In the genomic region with DNA sequence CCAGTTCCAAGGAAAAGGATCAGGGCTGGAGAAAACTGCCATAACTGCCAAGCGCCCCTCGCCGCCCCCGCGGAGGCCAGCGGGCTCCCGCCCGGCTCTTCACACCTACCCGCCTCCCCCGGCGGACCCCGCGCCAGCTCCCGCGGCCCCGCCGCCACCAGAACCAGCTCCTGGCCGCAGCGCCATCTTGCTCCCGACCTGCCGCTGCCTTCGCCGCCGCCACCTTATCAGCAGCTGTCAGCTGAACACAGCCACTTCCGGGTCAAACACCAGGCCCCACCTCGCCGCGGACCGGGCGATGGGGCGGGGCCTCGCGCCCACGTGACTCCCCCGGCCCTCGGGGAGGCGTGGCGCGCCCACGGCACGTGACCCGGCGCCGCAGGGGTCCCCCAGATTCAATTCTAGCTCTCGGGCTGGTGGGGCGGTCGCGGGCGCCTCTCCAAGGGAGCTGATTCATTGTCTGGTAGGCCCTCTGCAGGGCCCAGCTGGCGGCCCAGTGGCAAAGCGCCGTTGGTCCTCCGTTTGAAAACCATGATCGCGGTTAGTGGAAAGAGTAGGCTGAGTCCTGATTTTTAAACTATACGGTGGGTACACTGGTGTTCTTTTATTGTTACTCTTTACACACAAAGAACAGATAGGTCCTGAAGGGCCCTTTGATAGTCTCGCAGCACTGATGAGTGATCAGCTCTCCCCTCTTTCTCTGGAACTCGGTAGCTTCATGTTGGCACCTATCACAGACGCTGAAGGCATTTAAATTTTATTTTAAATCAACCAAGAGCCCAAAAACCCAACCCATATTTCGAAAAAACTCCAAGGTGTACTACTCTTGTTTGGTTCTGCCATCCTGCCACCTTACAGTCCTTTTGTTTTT, we compare ENCODE assay signal across 8 cellular contexts. TPM values are rescaled to one million over a fixed set of nuclear protein-coding genes. Genes with fewer than 3 reads are reported as not detected.
DNase-seq lines count a peak whose midpoint lies in the region; ATAC-seq and TF ChIP-seq lines count a peak whose summit lies in the region.

TSS of gene SYNRG (minus strand) at position 249 of the 871 bp plus-strand sequence. CDS start at position 186, 63 bp downstream.

- peak within 1 kb of the TSS; percentile 91 to 97 (median 94) for H3K4me3 ChIP-seq in right lobe of liver

- TF ChIP-seq POLR2A in right lobe of liver (IDR thresholded peaks at IDR 0.05): peak; percentile 86

- WGBS in right lobe of liver (ENCODE audit: insufficient coverage, low coverage, low lambda C conversion rate, missing lambda C conversion rate): 1% methylated on average over 25 of the region's 60 CpGs

- peak within 1 kb of the TSS; percentile 76 to 95 (median 91) for H3K27ac Mint-ChIP-seq in CD14-positive monocyte

- peak; percentile 23 for TF ChIP-seq CTCF in CD14-positive monocyte (IDR thresholded peaks at IDR 0.05)
- TF ChIP-seq CTCF in right lobe of liver (IDR thresholded peaks at IDR 0.05): peak in 3 of 4 donors; percentile 25 to 38 (median 27)

- H3K4me3 Mint-ChIP-seq in CD14-positive monocyte: peak within 1 kb of the TSS; percentile 88 to 91

- no peaks in the 10 kb centered on the region for H3K27me3 Mint-ChIP-seq in CD14-positive monocyte (ENCODE audit: low read depth in 3 of 3)

- peaks cover 0 to 3% (median 0%) of the 10 kb centered on the region in 4 donors for H3K4me1 ChIP-seq in right lobe of liver

- H3K9me3 Mint-ChIP-seq in CD14-positive monocyte: no peaks in the 10 kb centered on the region

- H3K27me3 ChIP-seq in right lobe of liver: no peaks in the 10 kb centered on the region

- intact Hi-C loops in CD14-positive monocyte (cut with micrococcal nuclease) (no loop called here), right lobe of liver (cut with DNase I) (no loop called here)

- peak within 1 kb of the TSS; percentile 78 to 87 (median 87) for H3K27ac ChIP-seq in right lobe of liver

- H3K9me3 ChIP-seq in right lobe of liver: no peaks in the 10 kb centered on the region

- H3K36me3 Mint-ChIP-seq in CD14-positive monocyte: peaks cover 18 to 19% of the 10 kb centered on the region in 2 donors

- ATAC-seq in GM19395 (IDR thresholded peaks at IDR 0.05; ENCODE audit: unreplicated experiment) (peak; percentile 82), HG03565 (IDR thresholded peaks at IDR 0.05; ENCODE audit: unreplicated experiment) (peak; percentile 81), right lobe of liver (peak; percentile 96 to 98 (median 98))

- DNase-seq in CD14-positive monocyte (ENCODE audit: low spot score) (peak; percentile 94), NCI-H748 treated with DMSO at 0.1 percent for 48 hours (lab: John Stamatoyannopoulos, UW) (peak; percentile 94), dermis microvascular lymphatic vessel endothelial cell (ENCODE audit: low read depth in 2 of 2) (peak; percentile 89 to 97), right lobe of liver (peak; percentile 96 to 97 (median 96))
- peak; percentile 86 to 90 for DNase-seq in activated CD4-positive, alpha-beta T cell treated with anti-CD3 and anti-CD28 coated beads, Interleukin-2, amount 50 U/mL, for 4 hours
- DNase-seq in stimulated activated CD4-positive, alpha-beta T cell treated with anti-CD3 and anti-CD28 coated beads, Interleukin-4, amount 100 ng/mL, for 4 hours: peak; percentile 92

- H3K36me3 ChIP-seq in right lobe of liver: peaks cover 4 to 12% (median 4%) of the 10 kb centered on the region in 4 donors

- peaks cover 31% of the 10 kb centered on the region for H3K4me1 Mint-ChIP-seq in CD14-positive monocyte

RNA-seq across cellular contexts. Expression of gene SYNRG, which starts in this region (rescaled TPM):
- polyA plus RNA-seq in CD14-positive monocyte: 10 to 100 TPM; 13.1 to 17.5 TPM
- total RNA-seq in dermis microvascular lymphatic vessel endothelial cell: 12.6 and 17.7 TPM in 2 replicates
- 10 to 100 TPM in 5 of 6 experiments, 1 to 10 TPM in 1; 9.0 to 16.2 (median 15.0) TPM for total RNA-seq in right lobe of liver

Comparison
In these comparisons a context has a peak if more than half of its experiments do, and no peak if none do; other contexts are left out.
1. Peak in every context shown above with its lines: DNase-seq, ATAC-seq, H3K4me3 ChIP-seq and H3K27ac ChIP-seq.